Comparison of ENCODE assay signal across 17 cellular contexts in genomic region chr14:73232984-73233383, GRCh38.
"Had no signal": no experiment of that assay in that cellular context is flagged by ENCODE, and none has a peak within 500 bp of the region (broad histone marks: within the 10 kb centered on the region; RNA-seq: fewer than 3 reads in every experiment).

No MANE protein-coding gene starts in this region.

- H3K4me1 ChIP-seq: prostate gland had no signal

- H3K36me3 ChIP-seq: prostate gland, tibial nerve had no signal

- H3K4me3 ChIP-seq: esophagus squamous epithelium, lung, prostate gland, tibial nerve had no signal

- DNase-seq: activated CD4-positive, alpha-beta memory T cell treated with anti-CD3 and anti-CD28 coated beads for 36 hours; activated CD4-positive, alpha-beta T cell treated with anti-CD3 and anti-CD28 coated beads for 4 hours; activated T-cell treated with anti-CD3 and anti-CD28 coated beads for 4 hours; amygdala; central memory CD4-positive, alpha-beta T cell; cortex of kidney; effector CD8-positive, alpha-beta T cell; esophagus squamous epithelium; foreskin fibroblast; right cardiac atrium; small intestine; stimulated activated CD4-positive, alpha-beta T cell treated with anti-CD3 and anti-CD28 coated beads, Interleukin-15, amount 100 ng/mL, for 24 hours; stimulated activated CD4-positive, alpha-beta T cell treated with anti-CD3 and anti-CD28 coated beads, Interleukin-2, amount 100 ng/mL, for 48 hours had no signal

- H3K27ac ChIP-seq: esophagus squamous epithelium, prostate gland had no signal

- H3K9me3 ChIP-seq: esophagus squamous epithelium, prostate gland, tibial nerve had no signal

- FAIRE-seq: islet of Langerhans, small intestine had no signal

- ATAC-seq: right cardiac atrium had no signal
